Comparison of ENCODE assay signal across 1 cellular context in genomic region chr13:60661514-60661913, GRCh38.
TF ChIP-seq lines count a peak whose summit lies in the region.

No MANE protein-coding gene starts in this region.

TF ChIP-seq in H1, 55 proteins besides CTCF, POLR2A, EP300 and RAD21 (continued from another document):
- no peak for TF ChIP-seq CHD7 (IDR thresholded peaks at IDR 0.05; ENCODE audit: insufficient replicate concordance, low read length)
- no peak for TF ChIP-seq TBP (IDR thresholded peaks at IDR 0.05; ENCODE audit: low read depth, low read length)
- no peak for TF ChIP-seq SIX5 (IDR thresholded peaks at IDR 0.05; ENCODE audit: low read depth, low read length)
- no peak for TF ChIP-seq RFX5 (IDR thresholded peaks at IDR 0.05; ENCODE audit: borderline replicate concordance, low read depth, low read length)
- no peak for TF ChIP-seq TEAD4 (IDR thresholded peaks at IDR 0.05; ENCODE audit: low read depth, low read length)
- TF ChIP-seq RNF2 (IDR thresholded peaks at IDR 0.05; ENCODE audit: borderline replicate concordance, low read depth, low read length, missing control alignments, poor library complexity, severe bottlenecking): no peak
- TF ChIP-seq USF2 (IDR thresholded peaks at IDR 0.05; ENCODE audit: low read length): no peak
- TF ChIP-seq SP2 (IDR thresholded peaks at IDR 0.05; ENCODE audit: low read length): no peak
- TF ChIP-seq PHF8 (conservative IDR thresholded peaks at IDR 0.05; ENCODE audit: low read depth, low read length): no peak
- TF ChIP-seq HDAC6 (IDR thresholded peaks at IDR 0.05; ENCODE audit: low read depth, low read length): no peak
- TF ChIP-seq CREB1 (IDR thresholded peaks at IDR 0.05): no peak
- TF ChIP-seq EZH2 (IDR thresholded peaks at IDR 0.05; ENCODE audit: low read depth, low read length, severe bottlenecking): no peak
- TF ChIP-seq MAFK (IDR thresholded peaks at IDR 0.05; ENCODE audit: low read depth, low read length): no peak
TF ChIP-seq in H1: peak in this region for 0.
